In genomic region chr2:68726608-68727367, GRCh38 we compare ENCODE assay signal across 8 cellular contexts. TPM values are rescaled to one million over a fixed set of nuclear protein-coding genes. Genes with fewer than 3 reads are reported as not detected.
DNase-seq lines count a peak whose midpoint lies in the region; ATAC-seq and TF ChIP-seq lines count a peak whose summit lies in the region.

No MANE protein-coding gene starts in this region.

- H3K4me1 Mint-ChIP-seq in activated B cell treated with CpG ODN at 0.5 μM for 24 hours = peaks cover 49% of the 10 kb centered on the region

- H3K27me3 Mint-ChIP-seq in activated B cell treated with CpG ODN at 0.5 μM for 24 hours = no peaks in the 10 kb centered on the region

- peak; percentile 98 for ATAC-seq in GM19455 (IDR thresholded peaks at IDR 0.05; ENCODE audit: unreplicated experiment)
- peak; percentile 80 for ATAC-seq in HG03457 (IDR thresholded peaks at IDR 0.05; ENCODE audit: unreplicated experiment)
- ATAC-seq in activated B cell treated with CpG ODN at 0.5 μM for 24 hours (ENCODE audit: low read depth) = peak; percentile 95

- no peaks in the 10 kb centered on the region for H3K9me3 Mint-ChIP-seq in activated B cell treated with CpG ODN at 0.5 μM for 24 hours

- intact Hi-C loops in activated B cell treated with CpG ODN at 0.5 μM for 24 hours (cut with micrococcal nuclease) = loop anchor here (1.0 to 2.0 kb wide), 7 partner anchors 9 to 182 kb away; no protein-coding TSS in a partner anchor

- CTCF ChIA-PET in activated B cell treated with CpG ODN at 0.5 μM for 24 hours (lab: Charles Lee) = interaction anchor here (1.0 to 1.5 kb wide), 3 partner anchors 17 to 131 kb away, joined by 3 to 5 read pairs (median 4); no protein-coding TSS in a partner anchor

- no peak for TF ChIP-seq POLR2A in erythroblast (IDR thresholded peaks at IDR 0.05; ENCODE audit: low read length)

- peak overlapping the region; percentile 78 for H3K27ac Mint-ChIP-seq in activated B cell treated with CpG ODN at 0.5 μM for 24 hours

- DNase-seq in activated B cell treated with CpG ODN at 0.5 μM for 24 hours (peak; percentile 52), NCI-H2196 (lab: John Stamatoyannopoulos, UW; ENCODE audit: unreplicated experiment) (no peak), NCI-H2227 (lab: John Stamatoyannopoulos, UW; ENCODE audit: unreplicated experiment) (no peak), erythroblast (lab: John Stamatoyannopoulos, UW) (no peak)
- DNase-seq in central memory CD4-positive, alpha-beta T cell = peak; percentile 83
- DNase-seq in stimulated activated CD8-positive, alpha-beta memory T cell treated with anti-CD3 and anti-CD28 coated beads, Interleukin-4, amount 100 ng/mL, for 24 hours (ENCODE audit: low read depth) = peak; percentile 67

- no peak for TF ChIP-seq CTCF in activated B cell treated with CpG ODN at 0.5 μM for 24 hours (IDR thresholded peaks at IDR 0.05)

- H3K36me3 Mint-ChIP-seq in activated B cell treated with CpG ODN at 0.5 μM for 24 hours (ENCODE audit: low read depth) = no peaks in the 10 kb centered on the region

- peak overlapping the region; percentile 29 for H3K4me3 Mint-ChIP-seq in activated B cell treated with CpG ODN at 0.5 μM for 24 hours

- POLR2A ChIA-PET in activated B cell treated with CpG ODN at 0.5 μM for 24 hours (lab: Charles Lee) = interaction anchor here (0.7 to 4.0 kb wide), 10 partner anchors 9 to 182 kb away, joined by 3 to 18 read pairs (median 5); no protein-coding TSS in a partner anchor

RNA-seq across cellular contexts. Expression of gene ARHGAP25, which starts 7.8 kb away (rescaled TPM):
- total RNA-seq in activated B cell treated with CpG ODN at 0.5 μM for 24 hours = 324 and 336 TPM in 2 replicates

Comparison
In these comparisons a context has a peak if more than half of its experiments do, and no peak if none do; other contexts are left out.
1. DNase-seq: peak in activated B cell treated with CpG ODN at 0.5 μM for 24 hours (single experiment), central memory CD4-positive, alpha-beta T cell (single experiment) and stimulated activated CD8-positive, alpha-beta memory T cell treated with anti-CD3 and anti-CD28 coated beads, Interleukin-4, amount 100 ng/mL, for 24 hours (single experiment); none in NCI-H2196 (single experiment), NCI-H2227 (single experiment) and erythroblast (0 of 2).
2. Peak in every context shown above with its lines, with median percentiles within 50 percentile points of each other: ATAC-seq.